In genomic region chr11:49911516-49911915, GRCh38 we compare ENCODE assay signal across 11 cellular contexts. TPM values are rescaled to one million over a fixed set of nuclear protein-coding genes. Genes with fewer than 3 reads are reported as not detected.
"Had no signal": no experiment of that assay in that cellular context is flagged by ENCODE, and none has a peak within 500 bp of the region (broad histone marks: within the 10 kb centered on the region; RNA-seq: fewer than 3 reads in every experiment).

No MANE protein-coding gene starts in this region.

RNA-seq across cellular contexts. Expression of gene OR4C13, which starts 40.7 kb away (rescaled TPM):
- total RNA-seq: OCI-LY7, PC-3, PC-9, Peyer's patch, Right ventricle myocardium inferior, Right ventricle myocardium superior, RPMI7951, SJCRH30, SJSA1, SK-MEL-5 had no signal
- polyA plus RNA-seq: SK-N-SH had no signal
